ENCODE assay signal across 8 cellular contexts in genomic region chr1:241499910-241500309, GRCh38. TPM values are rescaled to one million over a fixed set of nuclear protein-coding genes. Genes with fewer than 3 reads are reported as not detected.
DNase-seq lines count a peak whose midpoint lies in the region; ATAC-seq, FAIRE-seq and TF ChIP-seq lines count a peak whose summit lies in the region.

No MANE protein-coding gene starts in this region.

- peak; percentile 38; the same call in 2 of the 3 replicates for TF ChIP-seq CTCF in GM12872 (IDR thresholded peaks at IDR 0.05; ENCODE audit: insufficient read depth, low read depth, low read length)
- peak; percentile 63 for TF ChIP-seq CTCF in fibroblast of pulmonary artery (IDR thresholded peaks at IDR 0.05; ENCODE audit: low read length, missing control alignments)

- H3K4me3 ChIP-seq in fibroblast of pulmonary artery (replicated peaks; ENCODE audit: low read depth, low read length) = no peak overlapping the region

- intact Hi-C loops in left cardiac atrium (cut with DNase I) = no loop called here

- POLR2A ChIA-PET in T-cell (lab: Charles Lee) = no interaction called here

- peaks cover 0 to 6% (median 0%) of the 10 kb centered on the region in 3 donors for H3K4me1 Mint-ChIP-seq in T-cell

- H3K4me3 Mint-ChIP-seq in T-cell = no peak overlapping the region

- DNase-seq in OCI-M1 (lab: John Stamatoyannopoulos, UW) (peak; percentile 60), fibroblast of pulmonary artery (ENCODE audit: low read depth) (peak; percentile 71), T-cell (no peak), left cardiac atrium (no peak)
- DNase-seq in activated CD4-positive, alpha-beta T cell treated with anti-CD3 and anti-CD28 coated beads, Interleukin-2, amount 50 U/mL, for 1 hour = no peak

- ATAC-seq in T-cell (replicated peaks in 1 of 4) (no peak), HG02610 (IDR thresholded peaks at IDR 0.05; ENCODE audit: unreplicated experiment) (no peak), left cardiac atrium (no peak)

- no peaks in the 10 kb centered on the region for H3K9me3 Mint-ChIP-seq in T-cell

- peaks cover 73% of the 10 kb centered on the region for H3K36me3 Mint-ChIP-seq in T-cell

- peak; percentile 95 for FAIRE-seq in A204.1 (lab: Jason Lieb, UNC)

- H3K27ac Mint-ChIP-seq in T-cell = no peak overlapping the region

- H3K27me3 Mint-ChIP-seq in T-cell = no peaks in the 10 kb centered on the region

- CTCF ChIA-PET in T-cell (lab: Charles Lee) = no interaction called here

RNA-seq across cellular contexts. Expression of gene FH, which starts 19.6 kb away (rescaled TPM):
- 10 to 100 TPM; 14.6 to 32.7 (median 28.2) TPM for total RNA-seq in T-cell
- 100 to 1,000 TPM; 146 to 181 TPM for total RNA-seq in left cardiac atrium

RNA-seq across cellular contexts. Expression of gene KMO, which starts 32.3 kb away (rescaled TPM):
- total RNA-seq in T-cell = 1 to 10 TPM in 2 of 5 donors, under 1 TPM in 3; 0.32 to 2.0 (median 0.89) TPM
- total RNA-seq in left cardiac atrium = under 1 TPM; 0.39 to 0.47 TPM

Comparison
In these comparisons a context has a peak if more than half of its experiments do, and no peak if none do; other contexts are left out.
1. DNase-seq: peak in OCI-M1 (single experiment) and fibroblast of pulmonary artery (single experiment); none in T-cell (0 of 34), left cardiac atrium (single experiment) and activated CD4-positive, alpha-beta T cell treated with anti-CD3 and anti-CD28 coated beads, Interleukin-2, amount 50 U/mL, for 1 hour (single experiment).
2. RNA of gene FH, which starts 19.6 kb away (total RNA-seq): 146 to 181 TPM in left cardiac atrium; 14.6 to 32.7 TPM in T-cell; every median in the first group is over 4 times any median in the second.